In genomic region chr11:44737686-44738085, GRCh38 we compare ENCODE assay signal across 20 cellular contexts.
"Had no signal": no experiment of that assay in that cellular context is flagged by ENCODE, and none has a peak within 500 bp of the region (broad histone marks: within the 10 kb centered on the region; RNA-seq: fewer than 3 reads in every experiment).

No MANE protein-coding gene starts in this region.

- ATAC-seq: activated T-cell treated with anti-CD3 and anti-CD28 coated beads, Interleukin-2, amount 50 U/mL, for 72 hours; effector memory CD8-positive, alpha-beta T cell; left colon; lower lobe of right lung; natural killer cell had no signal

- H3K27me3 Mint-ChIP-seq: activated naive CD4-positive, alpha-beta T cell treated with anti-CD3 and anti-CD28 coated beads, Interleukin-2, amount 50 U/mL, for 24 hours had no signal

- H3K4me1 ChIP-seq: testis had no signal

- H3K36me3 Mint-ChIP-seq: natural killer cell had no signal

- H3K27me3 ChIP-seq: testis, upper lobe of left lung had no signal

- H3K9me3 ChIP-seq: lower lobe of right lung, testis, upper lobe of left lung had no signal

- H3K4me1 Mint-ChIP-seq: natural killer cell had no signal

- DNase-seq: activated CD4-positive, alpha-beta T cell treated with anti-CD3 and anti-CD28 coated beads for 1 hour; activated CD8-positive, alpha-beta memory T cell treated with anti-CD3 and anti-CD28 coated beads for 24 hours; activated CD8-positive, alpha-beta memory T cell treated with anti-CD3 and anti-CD28 coated beads, Interleukin-2, amount 50 U/mL, for 48 hours; activated gamma-delta T cell; activated T-cell treated with anti-CD3 and anti-CD28 coated beads, Interleukin-2, amount 50 U/mL, for 72 hours; effector memory CD8-positive, alpha-beta T cell; foreskin fibroblast; hypothalamus; islet precursor cell; left colon; lower lobe of right lung; natural killer cell; stimulated activated CD4-positive, alpha-beta T cell treated with anti-CD3 and anti-CD28 coated beads, Interleukin-12 subunit alpha, Interleukin-12 subunit beta, amount 100 ng/mL, for 4 hours; stimulated activated CD4-positive, alpha-beta T cell treated with anti-CD3 and anti-CD28 coated beads, Interleukin-2, amount 100 ng/mL, for 24 hours; T-helper 2 cell; testis; upper lobe of left lung had no signal

- H3K36me3 ChIP-seq: lower lobe of right lung, upper lobe of left lung had no signal

- H3K4me3 Mint-ChIP-seq: activated naive CD4-positive, alpha-beta T cell treated with anti-CD3 and anti-CD28 coated beads, Interleukin-2, amount 50 U/mL, for 24 hours; dendritic cell treated with granulocyte-macrophage colony-stimulating factor and Interleukin-4, amounts not matched to agents 40 ng/mL and 50 ng/mL, for 4 days; effector memory CD8-positive, alpha-beta T cell; natural killer cell had no signal

- H3K4me3 ChIP-seq: lower lobe of right lung, testis, upper lobe of left lung had no signal

- H3K9me3 Mint-ChIP-seq: activated naive CD4-positive, alpha-beta T cell treated with anti-CD3 and anti-CD28 coated beads, Interleukin-2, amount 50 U/mL, for 24 hours; activated T-cell treated with anti-CD3 and anti-CD28 coated beads, Interleukin-2, amount 50 U/mL, for 72 hours; dendritic cell treated with granulocyte-macrophage colony-stimulating factor and Interleukin-4, amounts not matched to agents 40 ng/mL and 50 ng/mL, for 4 days; effector memory CD8-positive, alpha-beta T cell; natural killer cell had no signal

- H3K27ac ChIP-seq: lower lobe of right lung, testis, upper lobe of left lung, VCaP had no signal

- H3K27ac Mint-ChIP-seq: activated T-cell treated with anti-CD3 and anti-CD28 coated beads, Interleukin-2, amount 50 U/mL, for 72 hours; dendritic cell treated with granulocyte-macrophage colony-stimulating factor and Interleukin-4, amounts not matched to agents 40 ng/mL and 50 ng/mL, for 4 days; effector memory CD8-positive, alpha-beta T cell; natural killer cell had no signal
